Comparison of ENCODE assay signal across 2 cellular contexts in the genomic region with DNA sequence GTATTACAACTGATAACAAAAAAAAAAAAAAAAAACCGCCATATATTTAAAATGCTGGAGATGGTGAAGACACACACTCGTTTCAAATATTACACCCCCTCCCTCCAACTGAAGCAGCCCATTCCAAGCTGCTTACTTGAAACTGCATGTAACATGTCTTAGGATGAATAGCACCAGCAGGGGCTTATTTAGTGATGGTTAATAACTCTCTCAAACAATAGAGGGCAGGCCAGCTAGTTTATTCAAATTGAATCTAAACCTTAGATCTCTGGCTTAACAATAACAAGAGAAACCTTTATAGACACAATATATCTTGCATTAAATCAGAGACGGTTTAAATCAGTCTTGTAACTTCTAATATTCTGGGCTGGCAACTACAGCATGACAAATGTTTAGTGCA.
TF ChIP-seq lines count a peak whose summit lies in the region.

No MANE protein-coding gene starts in this region.

TF ChIP-seq in HEK293, 187 proteins besides CTCF, POLR2A, EP300 and RAD21 (continued from another document):
- TF ChIP-seq, protein P1, sequence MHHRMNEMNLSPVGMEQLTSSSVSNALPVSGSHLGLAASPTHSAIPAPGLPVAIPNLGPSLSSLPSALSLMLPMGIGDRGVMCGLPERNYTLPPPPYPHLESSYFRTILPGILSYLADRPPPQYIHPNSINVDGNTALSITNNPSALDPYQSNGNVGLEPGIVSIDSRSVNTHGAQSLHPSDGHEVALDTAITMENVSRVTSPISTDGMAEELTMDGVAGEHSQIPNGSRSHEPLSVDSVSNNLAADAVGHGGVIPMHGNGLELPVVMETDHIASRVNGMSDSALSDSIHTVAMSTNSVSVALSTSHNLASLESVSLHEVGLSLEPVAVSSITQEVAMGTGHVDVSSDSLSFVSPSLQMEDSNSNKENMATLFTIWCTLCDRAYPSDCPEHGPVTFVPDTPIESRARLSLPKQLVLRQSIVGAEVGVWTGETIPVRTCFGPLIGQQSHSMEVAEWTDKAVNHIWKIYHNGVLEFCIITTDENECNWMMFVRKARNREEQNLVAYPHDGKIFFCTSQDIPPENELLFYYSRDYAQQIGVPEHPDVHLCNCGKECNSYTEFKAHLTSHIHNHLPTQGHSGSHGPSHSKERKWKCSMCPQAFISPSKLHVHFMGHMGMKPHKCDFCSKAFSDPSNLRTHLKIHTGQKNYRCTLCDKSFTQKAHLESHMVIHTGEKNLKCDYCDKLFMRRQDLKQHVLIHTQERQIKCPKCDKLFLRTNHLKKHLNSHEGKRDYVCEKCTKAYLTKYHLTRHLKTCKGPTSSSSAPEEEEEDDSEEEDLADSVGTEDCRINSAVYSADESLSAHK (tag by site-specific recombination; IDR thresholded peaks at IDR 0.05), result 0 out of 2 replicates have a peak, but pooled peaks have one; percentile 12
- TF ChIP-seq ZNF157 (tag by site-specific recombination; IDR thresholded peaks at IDR 0.05) (no peak), ZNF660 (tag by site-specific recombination; IDR thresholded peaks at IDR 0.05) (no peak), SP3 (tag by site-specific recombination; IDR thresholded peaks at IDR 0.05) (no peak), SP2 (tag by site-specific recombination; IDR thresholded peaks at IDR 0.05) (no peak), IKZF3 (tag by site-specific recombination; IDR thresholded peaks at IDR 0.05) (no peak), PRDM1 (tag by site-specific recombination; IDR thresholded peaks at IDR 0.05) (no peak), ZNF623 (tag by site-specific recombination; IDR thresholded peaks at IDR 0.05) (no peak), HOXD13 (CRISPR knock-in tag; IDR thresholded peaks at IDR 0.05; ENCODE audit: borderline replicate concordance) (no peak), SP7 (tag by site-specific recombination; IDR thresholded peaks at IDR 0.05) (no peak), ZNF596 (tag by site-specific recombination; IDR thresholded peaks at IDR 0.05) (no peak)
- TF ChIP-seq, protein P2, sequence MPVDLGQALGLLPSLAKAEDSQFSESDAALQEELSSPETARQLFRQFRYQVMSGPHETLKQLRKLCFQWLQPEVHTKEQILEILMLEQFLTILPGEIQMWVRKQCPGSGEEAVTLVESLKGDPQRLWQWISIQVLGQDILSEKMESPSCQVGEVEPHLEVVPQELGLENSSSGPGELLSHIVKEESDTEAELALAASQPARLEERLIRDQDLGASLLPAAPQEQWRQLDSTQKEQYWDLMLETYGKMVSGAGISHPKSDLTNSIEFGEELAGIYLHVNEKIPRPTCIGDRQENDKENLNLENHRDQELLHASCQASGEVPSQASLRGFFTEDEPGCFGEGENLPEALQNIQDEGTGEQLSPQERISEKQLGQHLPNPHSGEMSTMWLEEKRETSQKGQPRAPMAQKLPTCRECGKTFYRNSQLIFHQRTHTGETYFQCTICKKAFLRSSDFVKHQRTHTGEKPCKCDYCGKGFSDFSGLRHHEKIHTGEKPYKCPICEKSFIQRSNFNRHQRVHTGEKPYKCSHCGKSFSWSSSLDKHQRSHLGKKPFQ (tag by site-specific recombination; IDR thresholded peaks at IDR 0.05), result no peak
- TF ChIP-seq, protein P3, sequence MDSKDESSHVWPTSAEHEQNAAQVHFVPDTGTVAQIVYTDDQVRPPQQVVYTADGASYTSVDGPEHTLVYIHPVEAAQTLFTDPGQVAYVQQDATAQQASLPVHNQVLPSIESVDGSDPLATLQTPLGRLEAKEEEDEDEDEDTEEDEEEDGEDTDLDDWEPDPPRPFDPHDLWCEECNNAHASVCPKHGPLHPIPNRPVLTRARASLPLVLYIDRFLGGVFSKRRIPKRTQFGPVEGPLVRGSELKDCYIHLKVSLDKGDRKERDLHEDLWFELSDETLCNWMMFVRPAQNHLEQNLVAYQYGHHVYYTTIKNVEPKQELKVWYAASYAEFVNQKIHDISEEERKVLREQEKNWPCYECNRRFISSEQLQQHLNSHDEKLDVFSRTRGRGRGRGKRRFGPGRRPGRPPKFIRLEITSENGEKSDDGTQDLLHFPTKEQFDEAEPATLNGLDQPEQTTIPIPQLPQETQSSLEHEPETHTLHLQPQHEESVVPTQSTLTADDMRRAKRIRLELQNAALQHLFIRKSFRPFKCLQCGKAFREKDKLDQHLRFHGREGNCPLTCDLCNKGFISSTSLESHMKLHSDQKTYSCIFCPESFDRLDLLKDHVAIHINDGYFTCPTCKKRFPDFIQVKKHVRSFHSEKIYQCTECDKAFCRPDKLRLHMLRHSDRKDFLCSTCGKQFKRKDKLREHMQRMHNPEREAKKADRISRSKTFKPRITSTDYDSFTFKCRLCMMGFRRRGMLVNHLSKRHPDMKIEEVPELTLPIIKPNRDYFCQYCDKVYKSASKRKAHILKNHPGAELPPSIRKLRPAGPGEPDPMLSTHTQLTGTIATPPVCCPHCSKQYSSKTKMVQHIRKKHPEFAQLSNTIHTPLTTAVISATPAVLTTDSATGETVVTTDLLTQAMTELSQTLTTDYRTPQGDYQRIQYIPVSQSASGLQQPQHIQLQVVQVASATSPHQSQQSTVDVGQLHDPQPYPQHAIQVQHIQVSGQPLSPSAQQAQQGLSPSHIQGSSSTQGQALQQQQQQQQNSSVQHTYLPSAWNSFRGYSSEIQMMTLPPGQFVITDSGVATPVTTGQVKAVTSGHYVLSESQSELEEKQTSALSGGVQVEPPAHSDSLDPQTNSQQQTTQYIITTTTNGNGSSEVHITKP (tag by site-specific recombination; IDR thresholded peaks at IDR 0.05), result peak; percentile 39; the same call in 1 of the 2 replicates
TF ChIP-seq in HEK293: peak in this region for 2.

TF ChIP-seq in SK-N-SH, 30 proteins besides CTCF, POLR2A, EP300 and RAD21 (continued from another document):
- TF ChIP-seq, protein P4, sequence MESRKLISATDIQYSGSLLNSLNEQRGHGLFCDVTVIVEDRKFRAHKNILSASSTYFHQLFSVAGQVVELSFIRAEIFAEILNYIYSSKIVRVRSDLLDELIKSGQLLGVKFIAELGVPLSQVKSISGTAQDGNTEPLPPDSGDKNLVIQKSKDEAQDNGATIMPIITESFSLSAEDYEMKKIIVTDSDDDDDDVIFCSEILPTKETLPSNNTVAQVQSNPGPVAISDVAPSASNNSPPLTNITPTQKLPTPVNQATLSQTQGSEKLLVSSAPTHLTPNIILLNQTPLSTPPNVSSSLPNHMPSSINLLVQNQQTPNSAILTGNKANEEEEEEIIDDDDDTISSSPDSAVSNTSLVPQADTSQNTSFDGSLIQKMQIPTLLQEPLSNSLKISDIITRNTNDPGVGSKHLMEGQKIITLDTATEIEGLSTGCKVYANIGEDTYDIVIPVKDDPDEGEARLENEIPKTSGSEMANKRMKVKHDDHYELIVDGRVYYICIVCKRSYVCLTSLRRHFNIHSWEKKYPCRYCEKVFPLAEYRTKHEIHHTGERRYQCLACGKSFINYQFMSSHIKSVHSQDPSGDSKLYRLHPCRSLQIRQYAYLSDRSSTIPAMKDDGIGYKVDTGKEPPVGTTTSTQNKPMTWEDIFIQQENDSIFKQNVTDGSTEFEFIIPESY (IDR thresholded peaks at IDR 0.05; ENCODE audit: borderline replicate concordance, low read depth), result no peak
- TF ChIP-seq, protein P5, sequence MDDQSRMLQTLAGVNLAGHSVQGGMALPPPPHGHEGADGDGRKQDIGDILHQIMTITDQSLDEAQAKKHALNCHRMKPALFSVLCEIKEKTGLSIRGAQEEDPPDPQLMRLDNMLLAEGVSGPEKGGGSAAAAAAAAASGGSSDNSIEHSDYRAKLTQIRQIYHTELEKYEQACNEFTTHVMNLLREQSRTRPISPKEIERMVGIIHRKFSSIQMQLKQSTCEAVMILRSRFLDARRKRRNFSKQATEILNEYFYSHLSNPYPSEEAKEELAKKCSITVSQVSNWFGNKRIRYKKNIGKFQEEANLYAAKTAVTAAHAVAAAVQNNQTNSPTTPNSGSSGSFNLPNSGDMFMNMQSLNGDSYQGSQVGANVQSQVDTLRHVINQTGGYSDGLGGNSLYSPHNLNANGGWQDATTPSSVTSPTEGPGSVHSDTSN (IDR thresholded peaks at IDR 0.05), result no peak
- TF ChIP-seq YY1 (IDR thresholded peaks at IDR 0.05; ENCODE audit: low read depth) (no peak), NRF1 (IDR thresholded peaks at IDR 0.05; ENCODE audit: low read depth, low read length) (no peak)
